Comparison of ENCODE assay signal across 11 cellular contexts in the genomic region with DNA sequence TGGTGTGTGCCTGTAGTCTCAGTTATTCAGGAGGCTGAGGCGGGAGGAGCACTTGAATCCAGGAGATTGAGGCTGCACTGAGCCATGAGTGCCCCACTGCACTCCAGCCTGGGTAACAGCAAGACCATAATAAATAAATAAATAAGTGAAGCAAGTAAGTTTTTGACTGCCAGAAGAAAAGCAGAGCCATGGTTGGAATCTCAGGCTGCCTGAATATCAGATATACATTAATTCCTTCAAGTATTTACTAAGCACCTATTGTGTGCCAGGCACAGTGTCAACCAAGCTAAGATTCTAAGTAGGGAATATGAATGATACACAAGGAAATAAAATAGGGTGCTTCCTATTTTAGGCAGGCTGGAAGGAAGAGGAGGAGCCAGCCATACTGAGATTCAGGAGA. TPM values are rescaled to one million over a fixed set of nuclear protein-coding genes. Genes with fewer than 3 reads are reported as not detected.
DNase-seq lines count a peak whose midpoint lies in the region; ATAC-seq, FAIRE-seq and TF ChIP-seq lines count a peak whose summit lies in the region.
"Had no signal": no experiment of that assay in that cellular context is flagged by ENCODE, and none has a peak within 500 bp of the region (broad histone marks: within the 10 kb centered on the region; RNA-seq: fewer than 3 reads in every experiment).

No MANE protein-coding gene starts in this region.

- H3K36me3 ChIP-seq in kidney (ENCODE audit: control insufficient read depth in 1 of 2, insufficient read depth in 2 of 2, low read length in 2 of 2) (peaks cover 2 to 3% of the 10 kb centered on the region in 2 donors), suprapubic skin (no peaks in the 10 kb centered on the region)

- no peak for ATAC-seq in activated naive CD8-positive, alpha-beta T cell treated with anti-CD3 and anti-CD28 coated beads, Interleukin-2, amount 10 ng/mL, durations not matched to agents 7 days and 5 days (ENCODE audit: low read depth)
- ATAC-seq in HG02678 (IDR thresholded peaks at IDR 0.05; ENCODE audit: unreplicated experiment), result no peak

- no peaks in the 10 kb centered on the region for H3K36me3 Mint-ChIP-seq in activated CD4-positive, alpha-beta T cell treated with anti-CD3 and anti-CD28 coated beads, Interleukin-2, amount 10 ng/mL, durations not matched to agents 24 days and 14 days (ENCODE audit: low read depth)
- no peaks in the 10 kb centered on the region for H3K36me3 Mint-ChIP-seq in activated naive CD8-positive, alpha-beta T cell treated with anti-CD3 and anti-CD28 coated beads, Interleukin-2, amount 10 ng/mL, durations not matched to agents 7 days and 5 days
- H3K36me3 Mint-ChIP-seq in glutamatergic neuron (ENCODE audit: unreplicated experiment), result no peaks in the 10 kb centered on the region

- H3K9ac ChIP-seq in kidney (ENCODE audit: low read length in 2 of 2), result peak overlapping the region; percentile 68 to 92
- H3K9ac ChIP-seq: KMS-11 had no signal

- peaks cover 3% of the 10 kb centered on the region for H3K4me1 Mint-ChIP-seq in activated CD4-positive, alpha-beta T cell treated with anti-CD3 and anti-CD28 coated beads, Interleukin-2, amount 10 ng/mL, durations not matched to agents 24 days and 14 days
- H3K4me1 Mint-ChIP-seq in activated naive CD8-positive, alpha-beta T cell treated with anti-CD3 and anti-CD28 coated beads, Interleukin-2, amount 10 ng/mL, durations not matched to agents 7 days and 5 days, result peaks cover 9% of the 10 kb centered on the region
- peaks cover 3% of the 10 kb centered on the region for H3K4me1 Mint-ChIP-seq in glutamatergic neuron (ENCODE audit: low read depth, unreplicated experiment)

- intact Hi-C loops in activated CD4-positive, alpha-beta T cell treated with anti-CD3 and anti-CD28 coated beads, Interleukin-2, amount 10 ng/mL, durations not matched to agents 24 days and 14 days (cut with micrococcal nuclease), result no loop called here
- intact Hi-C loops in kidney (cut with DNase I), result no loop called here

- peaks cover 8% of the 10 kb centered on the region for H3K27me3 ChIP-seq in suprapubic skin

- no peak for TF ChIP-seq EP300 in suprapubic skin (IDR thresholded peaks at IDR 0.05)

- H3K27ac Mint-ChIP-seq in activated CD4-positive, alpha-beta T cell treated with anti-CD3 and anti-CD28 coated beads, Interleukin-2, amount 10 ng/mL, durations not matched to agents 24 days and 14 days, result no peak overlapping the region
- no peak overlapping the region for H3K27ac Mint-ChIP-seq in activated naive CD8-positive, alpha-beta T cell treated with anti-CD3 and anti-CD28 coated beads, Interleukin-2, amount 10 ng/mL, durations not matched to agents 7 days and 5 days
- H3K27ac Mint-ChIP-seq in glutamatergic neuron (ENCODE audit: unreplicated experiment), result no peak overlapping the region
- H3K27ac Mint-ChIP-seq: activated CD4-positive, alpha-beta T cell treated with anti-CD3 and anti-CD28 coated beads for 36 hours had no signal

- POLR2A ChIA-PET in activated naive CD8-positive, alpha-beta T cell treated with anti-CD3 and anti-CD28 coated beads, Interleukin-2, amount 10 ng/mL, durations not matched to agents 7 days and 5 days (lab: Charles Lee), result interaction anchor here (1.0 to 3.2 kb wide), 4 partner anchors 29 to 108 kb away, joined by 3 to 14 read pairs (median 8); a partner anchor contains a TSS

- no peak for TF ChIP-seq CTCF in kidney (IDR thresholded peaks at IDR 0.05; ENCODE audit: borderline replicate concordance, extremely low read depth, insufficient read depth)
- no peak for TF ChIP-seq CTCF in suprapubic skin (IDR thresholded peaks at IDR 0.05)
- no peak for TF ChIP-seq CTCF in glutamatergic neuron (IDR thresholded peaks at IDR 0.05; ENCODE audit: partially characterized antibody, unreplicated experiment)

- H3K4me1 ChIP-seq in kidney (ENCODE audit: control insufficient read depth in 1 of 2, insufficient read depth in 1 of 2, low read depth in 1 of 2, low read length in 2 of 2), result peaks cover 11 to 16% of the 10 kb centered on the region in 2 donors
- peaks cover 32% of the 10 kb centered on the region for H3K4me1 ChIP-seq in suprapubic skin

- peak overlapping the region; percentile 42 for H3K4me3 Mint-ChIP-seq in activated CD4-positive, alpha-beta T cell treated with anti-CD3 and anti-CD28 coated beads, Interleukin-2, amount 10 ng/mL, durations not matched to agents 24 days and 14 days
- peak overlapping the region; percentile 55 for H3K4me3 Mint-ChIP-seq in activated naive CD8-positive, alpha-beta T cell treated with anti-CD3 and anti-CD28 coated beads, Interleukin-2, amount 10 ng/mL, durations not matched to agents 7 days and 5 days
- no peak overlapping the region for H3K4me3 Mint-ChIP-seq in glutamatergic neuron (ENCODE audit: unreplicated experiment)

- H3K4me3 ChIP-seq in kidney (ENCODE audit: low read length in 2 of 2), result peak overlapping the region; percentile 76 to 83
- H3K4me3 ChIP-seq in suprapubic skin, result peak overlapping the region; percentile 19

- WGBS in suprapubic skin, result 0% methylated on average over 1 of the region's 1 CpG

- DNase-seq in activated CD4-positive, alpha-beta T cell treated with anti-CD3 and anti-CD28 coated beads, Interleukin-2, amount 10 ng/mL, durations not matched to agents 24 days and 14 days, result no peak
- DNase-seq in activated CD4-positive, alpha-beta T cell treated with anti-CD3 and anti-CD28 coated beads for 1 hour, result no peak
- DNase-seq in activated naive CD8-positive, alpha-beta T cell treated with anti-CD3 and anti-CD28 coated beads, Interleukin-2, amount 10 ng/mL, durations not matched to agents 7 days and 5 days, result no peak
- DNase-seq in kidney (no peak), suprapubic skin (ENCODE audit: low spot score in 2 of 2) (no peak), epidermal melanocyte (ENCODE audit: insufficient read length, low spot score) (no peak), glutamatergic neuron (no peak)
- DNase-seq: activated CD4-positive, alpha-beta T cell treated with anti-CD3 and anti-CD28 coated beads for 36 hours; caudate nucleus had no signal

- H3K27me3 Mint-ChIP-seq in activated CD4-positive, alpha-beta T cell treated with anti-CD3 and anti-CD28 coated beads, Interleukin-2, amount 10 ng/mL, durations not matched to agents 24 days and 14 days, result peaks cover 49% of the 10 kb centered on the region
- H3K27me3 Mint-ChIP-seq in activated naive CD8-positive, alpha-beta T cell treated with anti-CD3 and anti-CD28 coated beads, Interleukin-2, amount 10 ng/mL, durations not matched to agents 7 days and 5 days, result peaks cover 59% of the 10 kb centered on the region
- H3K27me3 Mint-ChIP-seq in glutamatergic neuron (ENCODE audit: unreplicated experiment), result peaks cover 7% of the 10 kb centered on the region

- no peak for FAIRE-seq in kidney (lab: Jason Lieb, UNC)

- no peak for TF ChIP-seq POLR2A in suprapubic skin (IDR thresholded peaks at IDR 0.05)

- no peaks in the 10 kb centered on the region for H3K9me3 ChIP-seq in kidney (ENCODE audit: control insufficient read depth in 1 of 2, low read length in 2 of 2)
- no peaks in the 10 kb centered on the region for H3K9me3 ChIP-seq in suprapubic skin

- H3K27ac ChIP-seq in kidney (ENCODE audit: low read depth in 2 of 2, low read length in 2 of 2), result peak overlapping the region; percentile 95 to 98
- H3K27ac ChIP-seq in suprapubic skin, result no peak overlapping the region
- H3K27ac ChIP-seq: KMS-11 had no signal

- no peaks in the 10 kb centered on the region for H3K9me3 Mint-ChIP-seq in activated CD4-positive, alpha-beta T cell treated with anti-CD3 and anti-CD28 coated beads, Interleukin-2, amount 10 ng/mL, durations not matched to agents 24 days and 14 days
- no peaks in the 10 kb centered on the region for H3K9me3 Mint-ChIP-seq in activated naive CD8-positive, alpha-beta T cell treated with anti-CD3 and anti-CD28 coated beads, Interleukin-2, amount 10 ng/mL, durations not matched to agents 7 days and 5 days
- H3K9me3 Mint-ChIP-seq in glutamatergic neuron (ENCODE audit: unreplicated experiment), result peaks cover 1% of the 10 kb centered on the region

RNA-seq across cellular contexts. Expression of a gene that starts 1.4 kb away (rescaled TPM):
- total RNA-seq in activated CD4-positive, alpha-beta T cell treated with anti-CD3 and anti-CD28 coated beads, Interleukin-2, amount 10 ng/mL, durations not matched to agents 24 days and 14 days, result 0.26 TPM in 1 of 2 replicates, not detected in the other
- total RNA-seq in activated naive CD8-positive, alpha-beta T cell treated with anti-CD3 and anti-CD28 coated beads, Interleukin-2, amount 10 ng/mL, durations not matched to agents 7 days and 5 days, result under 1 TPM; 0.34 to 0.75 TPM
- total RNA-seq in kidney (51.2 TPM), suprapubic skin (under 1 TPM in 3 of 4 donors, not detected in 1; 0.57 to 0.89 (median 0.86) TPM), glutamatergic neuron (ENCODE audit: unreplicated experiment) (8.9 TPM)
- polyA plus RNA-seq in kidney (ENCODE audit: insufficient read depth, low read depth, low replicate concordance), result 154 TPM
- total RNA-seq: activated CD4-positive, alpha-beta T cell treated with anti-CD3 and anti-CD28 coated beads for 36 hours had no signal

RNA-seq across cellular contexts. Expression of a gene that starts 10.0 kb away (rescaled TPM):
- not detected in 2 replicates for total RNA-seq in activated CD4-positive, alpha-beta T cell treated with anti-CD3 and anti-CD28 coated beads, Interleukin-2, amount 10 ng/mL, durations not matched to agents 24 days and 14 days
- 1 to 10 TPM; 1.2 to 1.6 TPM for total RNA-seq in activated naive CD8-positive, alpha-beta T cell treated with anti-CD3 and anti-CD28 coated beads, Interleukin-2, amount 10 ng/mL, durations not matched to agents 7 days and 5 days
- total RNA-seq in kidney, result 13.1 TPM
- polyA plus RNA-seq in kidney (ENCODE audit: insufficient read depth, low read depth, low replicate concordance), result 2.7 TPM
- under 1 TPM in 3 of 4 donors, not detected in 1; 0.59 to 0.79 (median 0.73) TPM for total RNA-seq in suprapubic skin
- not detected for total RNA-seq in glutamatergic neuron (ENCODE audit: unreplicated experiment)
- total RNA-seq: activated CD4-positive, alpha-beta T cell treated with anti-CD3 and anti-CD28 coated beads for 36 hours had no signal

RNA-seq across cellular contexts. Expression of a gene that starts 31.8 kb away (rescaled TPM):
- 154 TPM in 2 replicates for total RNA-seq in activated CD4-positive, alpha-beta T cell treated with anti-CD3 and anti-CD28 coated beads, Interleukin-2, amount 10 ng/mL, durations not matched to agents 24 days and 14 days
- total RNA-seq in activated naive CD8-positive, alpha-beta T cell treated with anti-CD3 and anti-CD28 coated beads, Interleukin-2, amount 10 ng/mL, durations not matched to agents 7 days and 5 days, result 100 to 1,000 TPM; 152 to 158 TPM
- 64.9 TPM for total RNA-seq in kidney
- 74.9 TPM for polyA plus RNA-seq in kidney (ENCODE audit: insufficient read depth, low read depth, low replicate concordance)
- total RNA-seq in suprapubic skin, result 10 to 100 TPM; 18.1 to 30.5 (median 27.4) TPM
- total RNA-seq in glutamatergic neuron (ENCODE audit: unreplicated experiment), result 177 TPM

RNA-seq across cellular contexts. Expression of a gene that starts 47.0 kb away (rescaled TPM):
- 14.6 and 18.5 TPM in 2 replicates for total RNA-seq in activated CD4-positive, alpha-beta T cell treated with anti-CD3 and anti-CD28 coated beads, Interleukin-2, amount 10 ng/mL, durations not matched to agents 24 days and 14 days
- 10 to 100 TPM; 41.3 to 45.7 TPM for total RNA-seq in activated naive CD8-positive, alpha-beta T cell treated with anti-CD3 and anti-CD28 coated beads, Interleukin-2, amount 10 ng/mL, durations not matched to agents 7 days and 5 days
- total RNA-seq in kidney (54.5 TPM), suprapubic skin (1 to 10 TPM; 4.6 to 8.0 (median 7.6) TPM), glutamatergic neuron (ENCODE audit: unreplicated experiment) (25.6 TPM)
- polyA plus RNA-seq in kidney (ENCODE audit: insufficient read depth, low read depth, low replicate concordance), result 76.1 TPM

RNA-seq across cellular contexts. Expression of a gene that starts 50.5 kb away (rescaled TPM):
- 9.9 and 10.9 TPM in 2 replicates for total RNA-seq in activated CD4-positive, alpha-beta T cell treated with anti-CD3 and anti-CD28 coated beads, Interleukin-2, amount 10 ng/mL, durations not matched to agents 24 days and 14 days
- total RNA-seq in activated naive CD8-positive, alpha-beta T cell treated with anti-CD3 and anti-CD28 coated beads, Interleukin-2, amount 10 ng/mL, durations not matched to agents 7 days and 5 days, result 10 to 100 TPM; 39.6 to 43.4 TPM
- 68.6 TPM for total RNA-seq in kidney
- polyA plus RNA-seq in kidney (ENCODE audit: insufficient read depth, low read depth, low replicate concordance), result 101 TPM
- 10 to 100 TPM in 3 of 4 donors, 1 to 10 TPM in 1; 7.9 to 27.6 (median 21.0) TPM for total RNA-seq in suprapubic skin
- total RNA-seq in glutamatergic neuron (ENCODE audit: unreplicated experiment), result 111 TPM
